In the genomic region with DNA sequence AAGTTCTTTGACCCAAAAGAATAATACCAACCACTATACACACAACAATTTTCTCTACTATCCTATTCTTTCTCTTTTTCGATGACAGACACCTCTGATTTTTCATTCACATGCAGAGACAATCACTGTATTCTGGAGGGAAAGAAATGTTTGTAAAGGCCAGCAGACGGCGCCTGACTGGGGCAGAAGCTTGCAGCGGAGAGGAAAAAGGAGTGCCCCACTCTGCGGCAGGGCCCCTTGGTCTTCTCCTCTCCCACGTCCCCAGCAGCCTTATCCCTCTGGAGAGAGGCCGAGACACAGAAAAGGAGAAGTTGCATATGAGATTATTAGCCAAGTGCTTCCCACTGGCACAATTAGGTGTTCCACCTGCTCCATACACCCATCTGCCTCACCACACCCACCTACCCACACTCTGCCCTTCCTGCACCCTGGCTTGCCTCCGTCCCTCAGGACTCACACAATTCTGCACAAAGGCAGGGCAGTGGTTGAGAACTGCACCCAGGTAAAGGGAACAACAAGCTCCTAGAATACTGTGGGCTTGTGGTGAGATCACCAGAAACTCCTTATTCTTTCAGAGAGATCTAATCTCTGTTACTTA, we compare ENCODE assay signal across 14 cellular contexts.
DNase-seq lines count a peak whose midpoint lies in the region; ATAC-seq and TF ChIP-seq lines count a peak whose summit lies in the region.
"Had no signal": no experiment of that assay in that cellular context is flagged by ENCODE, and none has a peak within 500 bp of the region (broad histone marks: within the 10 kb centered on the region; RNA-seq: fewer than 3 reads in every experiment).

No MANE protein-coding gene starts in this region.

- CTCF ChIA-PET in WTC11 (lab: Charles Lee), result interaction anchor here (1.1 to 4.7 kb wide), 7 partner anchors 9 to 573 kb away, joined by 4 to 32 read pairs (median 4); no protein-coding TSS in a partner anchor

- H3K4me3 ChIP-seq in GM06990 (replicated peaks; ENCODE audit: low read depth, low read length), result no peak overlapping the region
- H3K4me3 ChIP-seq: SJSA1, skin epidermis had no signal

- H3K36me3 ChIP-seq in GM06990 (ENCODE audit: control insufficient read depth, insufficient read depth, low read length), result no peaks in the 10 kb centered on the region
- H3K36me3 ChIP-seq: SJSA1 had no signal

- no peak overlapping the region for H3K4me3 Mint-ChIP-seq in WTC11
- no peak overlapping the region for H3K4me3 Mint-ChIP-seq in effector memory CD8-positive, alpha-beta T cell
- H3K4me3 Mint-ChIP-seq: activated naive CD8-positive, alpha-beta T cell treated with anti-CD3 and anti-CD28 coated beads, Interleukin-2, amount 50 U/mL, for 24 hours had no signal

- H3K27me3 ChIP-seq in GM06990 (replicated peaks; ENCODE audit: control insufficient read depth, insufficient read depth, low read length), result no peaks in the 10 kb centered on the region; the same call in 1 of the 2 replicates

- TF ChIP-seq CTCF in GM06990 (IDR thresholded peaks at IDR 0.05; ENCODE audit: insufficient read depth, low read length, poor library complexity, severe bottlenecking) (peak; percentile 35), WTC11 (IDR thresholded peaks at IDR 0.05) (no peak)

- H3K27ac Mint-ChIP-seq in WTC11, result no peak overlapping the region
- H3K27ac Mint-ChIP-seq in effector memory CD8-positive, alpha-beta T cell, result no peak overlapping the region
- H3K27ac Mint-ChIP-seq: activated naive CD8-positive, alpha-beta T cell treated with anti-CD3 and anti-CD28 coated beads, Interleukin-2, amount 50 U/mL, for 24 hours; CD14-positive monocyte had no signal

- H3K4me1 Mint-ChIP-seq in WTC11, result peaks cover 37% of the 10 kb centered on the region
- H3K4me1 Mint-ChIP-seq in effector memory CD8-positive, alpha-beta T cell (ENCODE audit: low read depth in 2 of 2), result peaks cover 0 to 2% of the 10 kb centered on the region in 2 donors
- H3K4me1 Mint-ChIP-seq: activated naive CD8-positive, alpha-beta T cell treated with anti-CD3 and anti-CD28 coated beads, Interleukin-2, amount 50 U/mL, for 24 hours; CD14-positive monocyte had no signal

- peak; percentile 36 for ATAC-seq in WTC11
- ATAC-seq in effector memory CD8-positive, alpha-beta T cell (replicated peaks), result no peak
- ATAC-seq in HG02970 (IDR thresholded peaks at IDR 0.05; ENCODE audit: low FRiP score, unreplicated experiment), result no peak
- ATAC-seq: activated naive CD8-positive, alpha-beta T cell treated with anti-CD3 and anti-CD28 coated beads, Interleukin-2, amount 50 U/mL, for 24 hours had no signal

- H3K27me3 Mint-ChIP-seq in WTC11 (ENCODE audit: low read depth), result peaks cover 53% of the 10 kb centered on the region
- H3K27me3 Mint-ChIP-seq in effector memory CD8-positive, alpha-beta T cell, result peaks cover 0 to 26% of the 10 kb centered on the region in 2 donors

- no peaks in the 10 kb centered on the region for H3K36me3 Mint-ChIP-seq in WTC11
- H3K36me3 Mint-ChIP-seq in effector memory CD8-positive, alpha-beta T cell (ENCODE audit: insufficient read depth), result no peaks in the 10 kb centered on the region
- H3K36me3 Mint-ChIP-seq: CD14-positive monocyte had no signal

- POLR2A ChIA-PET in WTC11 (lab: Charles Lee), result no interaction called here

- DNase-seq in GM06990 (ENCODE audit: extremely low read depth, insufficient read length), result no peak
- DNase-seq in NAMALWA (ENCODE audit: low spot score), result peak; percentile 32
- DNase-seq in WTC11 (ENCODE audit: low spot score), result peak; percentile 49
- DNase-seq in midbrain (lab: John Stamatoyannopoulos, UW), result peak; percentile 6
- no peak for DNase-seq in effector memory CD8-positive, alpha-beta T cell
- DNase-seq in OCI-M2 (lab: John Stamatoyannopoulos, UW; ENCODE audit: unreplicated experiment), result no peak
- DNase-seq in middle frontal gyrus (ENCODE audit: extremely low spot score, low spot score), result no peak
- DNase-seq: activated naive CD8-positive, alpha-beta T cell treated with anti-CD3 and anti-CD28 coated beads, Interleukin-2, amount 50 U/mL, for 24 hours; GF-D8; NCI-H524 treated with DMSO at 0.1 percent for 48 hours had no signal

- H3K9me3 Mint-ChIP-seq in WTC11, result no peaks in the 10 kb centered on the region
- peaks cover 7 to 26% of the 10 kb centered on the region in 2 donors for H3K9me3 Mint-ChIP-seq in effector memory CD8-positive, alpha-beta T cell
- H3K9me3 Mint-ChIP-seq: activated naive CD8-positive, alpha-beta T cell treated with anti-CD3 and anti-CD28 coated beads, Interleukin-2, amount 50 U/mL, for 24 hours had no signal

TF ChIP-seq in WTC11, 78 proteins besides CTCF, POLR2A, EP300 and RAD21 (continues in another document):
- TF ChIP-seq TEAD4 (CRISPR knock-in tag; IDR thresholded peaks at IDR 0.05) (no peak), ZNF671 (CRISPR knock-in tag; IDR thresholded peaks at IDR 0.05) (no peak), PRRX2 (CRISPR knock-in tag; IDR thresholded peaks at IDR 0.05) (no peak), OVOL2 (CRISPR knock-in tag; IDR thresholded peaks at IDR 0.05; ENCODE audit: borderline replicate concordance) (no peak), NR2C2 (CRISPR knock-in tag; IDR thresholded peaks at IDR 0.05) (no peak), FOXK1 (CRISPR knock-in tag; IDR thresholded peaks at IDR 0.05) (no peak), ESRRA (CRISPR knock-in tag; IDR thresholded peaks at IDR 0.05; ENCODE audit: borderline replicate concordance) (no peak), NFE2L1 (CRISPR knock-in tag; IDR thresholded peaks at IDR 0.05) (no peak)
- TF ChIP-seq, protein P1, sequence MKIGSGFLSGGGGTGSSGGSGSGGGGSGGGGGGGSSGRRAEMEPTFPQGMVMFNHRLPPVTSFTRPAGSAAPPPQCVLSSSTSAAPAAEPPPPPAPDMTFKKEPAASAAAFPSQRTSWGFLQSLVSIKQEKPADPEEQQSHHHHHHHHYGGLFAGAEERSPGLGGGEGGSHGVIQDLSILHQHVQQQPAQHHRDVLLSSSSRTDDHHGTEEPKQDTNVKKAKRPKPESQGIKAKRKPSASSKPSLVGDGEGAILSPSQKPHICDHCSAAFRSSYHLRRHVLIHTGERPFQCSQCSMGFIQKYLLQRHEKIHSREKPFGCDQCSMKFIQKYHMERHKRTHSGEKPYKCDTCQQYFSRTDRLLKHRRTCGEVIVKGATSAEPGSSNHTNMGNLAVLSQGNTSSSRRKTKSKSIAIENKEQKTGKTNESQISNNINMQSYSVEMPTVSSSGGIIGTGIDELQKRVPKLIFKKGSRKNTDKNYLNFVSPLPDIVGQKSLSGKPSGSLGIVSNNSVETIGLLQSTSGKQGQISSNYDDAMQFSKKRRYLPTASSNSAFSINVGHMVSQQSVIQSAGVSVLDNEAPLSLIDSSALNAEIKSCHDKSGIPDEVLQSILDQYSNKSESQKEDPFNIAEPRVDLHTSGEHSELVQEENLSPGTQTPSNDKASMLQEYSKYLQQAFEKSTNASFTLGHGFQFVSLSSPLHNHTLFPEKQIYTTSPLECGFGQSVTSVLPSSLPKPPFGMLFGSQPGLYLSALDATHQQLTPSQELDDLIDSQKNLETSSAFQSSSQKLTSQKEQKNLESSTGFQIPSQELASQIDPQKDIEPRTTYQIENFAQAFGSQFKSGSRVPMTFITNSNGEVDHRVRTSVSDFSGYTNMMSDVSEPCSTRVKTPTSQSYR (CRISPR knock-in tag; IDR thresholded peaks at IDR 0.05), result no peak
- TF ChIP-seq, protein P2, sequence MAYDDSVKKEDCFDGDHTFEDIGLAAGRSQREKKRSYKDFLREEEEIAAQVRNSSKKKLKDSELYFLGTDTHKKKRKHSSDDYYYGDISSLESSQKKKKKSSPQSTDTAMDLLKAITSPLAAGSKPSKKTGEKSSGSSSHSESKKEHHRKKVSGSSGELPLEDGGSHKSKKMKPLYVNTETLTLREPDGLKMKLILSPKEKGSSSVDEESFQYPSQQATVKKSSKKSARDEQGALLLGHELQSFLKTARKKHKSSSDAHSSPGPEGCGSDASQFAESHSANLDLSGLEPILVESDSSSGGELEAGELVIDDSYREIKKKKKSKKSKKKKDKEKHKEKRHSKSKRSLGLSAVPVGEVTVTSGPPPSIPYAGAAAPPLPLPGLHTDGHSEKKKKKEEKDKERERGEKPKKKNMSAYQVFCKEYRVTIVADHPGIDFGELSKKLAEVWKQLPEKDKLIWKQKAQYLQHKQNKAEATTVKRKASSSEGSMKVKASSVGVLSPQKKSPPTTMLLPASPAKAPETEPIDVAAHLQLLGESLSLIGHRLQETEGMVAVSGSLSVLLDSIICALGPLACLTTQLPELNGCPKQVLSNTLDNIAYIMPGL (CRISPR knock-in tag; IDR thresholded peaks at IDR 0.05), result no peak
- TF ChIP-seq, protein P3, sequence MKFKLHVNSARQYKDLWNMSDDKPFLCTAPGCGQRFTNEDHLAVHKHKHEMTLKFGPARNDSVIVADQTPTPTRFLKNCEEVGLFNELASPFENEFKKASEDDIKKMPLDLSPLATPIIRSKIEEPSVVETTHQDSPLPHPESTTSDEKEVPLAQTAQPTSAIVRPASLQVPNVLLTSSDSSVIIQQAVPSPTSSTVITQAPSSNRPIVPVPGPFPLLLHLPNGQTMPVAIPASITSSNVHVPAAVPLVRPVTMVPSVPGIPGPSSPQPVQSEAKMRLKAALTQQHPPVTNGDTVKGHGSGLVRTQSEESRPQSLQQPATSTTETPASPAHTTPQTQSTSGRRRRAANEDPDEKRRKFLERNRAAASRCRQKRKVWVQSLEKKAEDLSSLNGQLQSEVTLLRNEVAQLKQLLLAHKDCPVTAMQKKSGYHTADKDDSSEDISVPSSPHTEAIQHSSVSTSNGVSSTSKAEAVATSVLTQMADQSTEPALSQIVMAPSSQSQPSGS (CRISPR knock-in tag; IDR thresholded peaks at IDR 0.05; ENCODE audit: borderline replicate concordance, low read depth), result no peak

Comparison
In these comparisons a context has a peak if more than half of its experiments do, and no peak if none do; other contexts are left out.
1. DNase-seq: peak in NAMALWA (single experiment), WTC11 (single experiment) and midbrain (single experiment); none in GM06990 (single experiment), effector memory CD8-positive, alpha-beta T cell (0 of 3), OCI-M2 (single experiment) and middle frontal gyrus (single experiment).